ENCODE assay signal across 28 cellular contexts in the genomic region with DNA sequence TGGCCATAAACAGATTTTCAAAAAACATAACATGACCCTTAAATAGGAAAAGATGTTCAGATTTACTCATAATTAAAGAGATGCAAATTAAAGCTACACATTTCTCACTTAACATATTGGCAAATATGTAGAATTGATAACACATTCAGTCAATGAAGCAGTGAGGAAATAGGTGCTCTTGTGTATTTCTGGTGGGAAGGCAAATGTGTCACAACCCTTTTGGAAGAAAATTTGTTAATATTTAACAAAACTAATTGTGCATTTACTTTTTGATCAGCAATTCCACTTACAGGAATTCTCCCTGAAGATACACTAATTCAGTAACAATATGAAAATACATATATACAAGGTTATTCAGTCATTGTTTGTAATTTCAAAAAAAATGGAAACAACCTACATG.
"Had no signal": no experiment of that assay in that cellular context is flagged by ENCODE, and none has a peak within 500 bp of the region (broad histone marks: within the 10 kb centered on the region; RNA-seq: fewer than 3 reads in every experiment).

No MANE protein-coding gene starts in this region.

- H3K36me3 Mint-ChIP-seq: natural killer cell had no signal

- H3K27ac Mint-ChIP-seq: natural killer cell; stimulated activated effector memory CD8-positive, alpha-beta T cell treated with anti-CD3 and anti-CD28 coated beads, Interleukin-12 subunit alpha, Interleukin-12 subunit beta, amount 100 ng/mL, for 72 hours had no signal

- H3K9me3 ChIP-seq: prostate gland had no signal

- H3K36me3 ChIP-seq: esophagus muscularis mucosa, gastroesophageal sphincter, heart left ventricle, prostate gland, sigmoid colon, thoracic aorta, upper lobe of left lung, uterus had no signal

- DNase-seq: dermis blood vessel endothelial cell; effector memory CD4-positive, alpha-beta T cell; foreskin keratinocyte; heart left ventricle; kidney; left cardiac atrium; left ventricle myocardium superior; mesendoderm; midbrain; natural killer cell; occipital lobe; right cardiac atrium; sigmoid colon; stimulated activated CD4-positive, alpha-beta T cell treated with anti-CD3 and anti-CD28 coated beads, Interleukin-2, amount 100 ng/mL, for 24 hours; stimulated activated CD4-positive, alpha-beta T cell treated with anti-CD3 and anti-CD28 coated beads, Interleukin-4, amount 100 ng/mL, for 24 hours; stimulated activated naive CD4-positive, alpha-beta T cell treated with Interleukin-2 at 50 U/mL for 16 hours; upper lobe of left lung; uterus had no signal

- H3K9me3 Mint-ChIP-seq: natural killer cell; stimulated activated effector memory CD8-positive, alpha-beta T cell treated with anti-CD3 and anti-CD28 coated beads, Interleukin-12 subunit alpha, Interleukin-12 subunit beta, amount 100 ng/mL, for 72 hours had no signal

- H3K4me3 ChIP-seq: coronary artery, esophagus muscularis mucosa, gastroesophageal sphincter, heart left ventricle, hepatocyte, lung, prostate gland, sigmoid colon, thoracic aorta, tibial nerve, upper lobe of left lung, uterus had no signal

- H3K27ac ChIP-seq: coronary artery, esophagus muscularis mucosa, foreskin keratinocyte, gastroesophageal sphincter, heart left ventricle, hepatocyte, parathyroid adenoma, prostate gland, sigmoid colon, thoracic aorta, tibial nerve, uterus had no signal

- H3K4me3 Mint-ChIP-seq: natural killer cell; stimulated activated effector memory CD8-positive, alpha-beta T cell treated with anti-CD3 and anti-CD28 coated beads, Interleukin-12 subunit alpha, Interleukin-12 subunit beta, amount 100 ng/mL, for 72 hours had no signal

- H3K27me3 ChIP-seq: esophagus muscularis mucosa, foreskin keratinocyte, gastroesophageal sphincter, heart left ventricle, hepatocyte, sigmoid colon, tibial nerve, upper lobe of left lung, uterus had no signal

- H3K4me1 ChIP-seq: parathyroid adenoma, prostate gland, uterus had no signal
